Comparison of ENCODE assay signal across 2 cellular contexts in the genomic region with DNA sequence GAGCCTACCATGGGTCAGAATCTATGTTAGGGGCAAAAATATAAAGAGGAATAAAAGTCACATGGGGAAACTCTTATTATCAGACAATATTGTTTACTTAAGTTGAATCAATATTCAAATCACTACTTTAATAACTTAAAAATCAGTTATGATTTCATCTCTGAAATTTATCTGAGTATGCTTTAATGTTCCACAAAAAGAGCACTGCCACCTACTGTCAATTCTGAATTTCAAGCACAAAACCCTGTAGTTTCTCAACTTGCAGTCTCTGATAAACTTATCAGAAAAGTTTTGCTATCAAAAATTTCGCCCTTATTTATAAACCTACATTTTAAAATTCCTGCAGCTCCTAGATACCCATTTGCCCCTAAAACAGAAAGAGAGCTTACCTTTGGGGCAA.
TF ChIP-seq lines count a peak whose summit lies in the region.

No MANE protein-coding gene starts in this region.

TF ChIP-seq in IMR-90, 13 proteins besides CTCF, POLR2A, EP300 and RAD21:
- TF ChIP-seq MAFK (IDR thresholded peaks at IDR 0.05; ENCODE audit: low read depth, low read length): no peak
- TF ChIP-seq SMC3 (IDR thresholded peaks at IDR 0.05; ENCODE audit: low read depth, low read length): no peak
- no peak for TF ChIP-seq NFE2L2 (IDR thresholded peaks at IDR 0.05; ENCODE audit: low read depth, low read length)
- no peak for TF ChIP-seq CHD1 (IDR thresholded peaks at IDR 0.05; ENCODE audit: low read depth, low read length)

TF ChIP-seq in GM12878, 131 proteins besides CTCF, POLR2A, EP300 and RAD21:
- TF ChIP-seq RUNX3 (IDR thresholded peaks at IDR 0.05; ENCODE audit: low read length) (no peak), NR2C2 (IDR thresholded peaks at IDR 0.05; ENCODE audit: borderline replicate concordance, control insufficient read depth, insufficient read length, low read depth) (no peak), SREBF2 (IDR thresholded peaks at IDR 0.05; ENCODE audit: low read length) (no peak), YY1 (IDR thresholded peaks at IDR 0.05; ENCODE audit: low read depth, low read length) (no peak), TCF12 (IDR thresholded peaks at IDR 0.05; ENCODE audit: low read depth, low read length) (no peak), IRF4 (IDR thresholded peaks at IDR 0.05; ENCODE audit: low read depth, low read length) (no peak), IKZF2 (IDR thresholded peaks at IDR 0.05) (no peak), MEF2B (IDR thresholded peaks at IDR 0.05; ENCODE audit: partially characterized antibody, poor library complexity, severe bottlenecking) (no peak), SIN3A (IDR thresholded peaks at IDR 0.05; ENCODE audit: low read depth, low read length) (no peak), CREB1 (IDR thresholded peaks at IDR 0.05; ENCODE audit: low read depth) (no peak), TCF3 (IDR thresholded peaks at IDR 0.05; ENCODE audit: borderline replicate concordance, insufficient read depth, low read depth, low read length) (no peak)
- TF ChIP-seq, protein P1, sequence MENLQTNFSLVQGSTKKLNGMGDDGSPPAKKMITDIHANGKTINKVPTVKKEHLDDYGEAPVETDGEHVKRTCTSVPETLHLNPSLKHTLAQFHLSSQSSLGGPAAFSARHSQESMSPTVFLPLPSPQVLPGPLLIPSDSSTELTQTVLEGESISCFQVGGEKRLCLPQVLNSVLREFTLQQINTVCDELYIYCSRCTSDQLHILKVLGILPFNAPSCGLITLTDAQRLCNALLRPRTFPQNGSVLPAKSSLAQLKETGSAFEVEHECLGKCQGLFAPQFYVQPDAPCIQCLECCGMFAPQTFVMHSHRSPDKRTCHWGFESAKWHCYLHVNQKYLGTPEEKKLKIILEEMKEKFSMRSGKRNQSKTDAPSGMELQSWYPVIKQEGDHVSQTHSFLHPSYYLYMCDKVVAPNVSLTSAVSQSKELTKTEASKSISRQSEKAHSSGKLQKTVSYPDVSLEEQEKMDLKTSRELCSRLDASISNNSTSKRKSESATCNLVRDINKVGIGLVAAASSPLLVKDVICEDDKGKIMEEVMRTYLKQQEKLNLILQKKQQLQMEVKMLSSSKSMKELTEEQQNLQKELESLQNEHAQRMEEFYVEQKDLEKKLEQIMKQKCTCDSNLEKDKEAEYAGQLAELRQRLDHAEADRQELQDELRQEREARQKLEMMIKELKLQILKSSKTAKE (IDR thresholded peaks at IDR 0.05; ENCODE audit: low read depth, poor library complexity, severe bottlenecking): no peak
